In genomic region chr3:179898024-179898423, GRCh38 we compare ENCODE assay signal across 8 cellular contexts.
A peak's percentile ranks its signal among the peaks of the same experiment; 100 is the strongest.
DNase-seq lines count a peak whose midpoint lies in the region; ATAC-seq and TF ChIP-seq lines count a peak whose summit lies in the region.

No MANE protein-coding gene starts in this region.

- no peaks in the 10 kb centered on the region for H3K27me3 Mint-ChIP-seq in Calu3 (ENCODE audit: unreplicated experiment)
- peaks cover 29% of the 10 kb centered on the region for H3K27me3 Mint-ChIP-seq in activated CD8-positive, alpha-beta memory T cell treated with anti-CD3 and anti-CD28 coated beads, Interleukin-2, amount 10 ng/mL, durations not matched to agents 7 days and 5 days

- H3K27ac Mint-ChIP-seq in Calu3 (ENCODE audit: unreplicated experiment) = no peak overlapping the region
- no peak overlapping the region for H3K27ac Mint-ChIP-seq in activated CD8-positive, alpha-beta memory T cell treated with anti-CD3 and anti-CD28 coated beads, Interleukin-2, amount 10 ng/mL, durations not matched to agents 7 days and 5 days

- no peak for TF ChIP-seq CTCF in Calu3 (IDR thresholded peaks at IDR 0.05; ENCODE audit: unreplicated experiment)

- no TSS peak for BruUV-seq in Calu3 (replicated peaks; lab: Mats Ljungman, UMichigan)

- DNase-seq in Calu3 (peak; percentile 72), RPMI7951 (ENCODE audit: low read depth) (peak; percentile 59), foreskin melanocyte (peak; percentile 32), left colon (no peak)
- no peak for DNase-seq in activated CD4-positive, CD25-positive, alpha-beta regulatory T cell (lab: John Stamatoyannopoulos, UW)
- no peak for DNase-seq in activated CD8-positive, alpha-beta memory T cell treated with anti-CD3 and anti-CD28 coated beads, Interleukin-2, amount 10 ng/mL, durations not matched to agents 7 days and 5 days

- intact Hi-C loops in Calu3 (cut with micrococcal nuclease; ENCODE audit: unreplicated experiment) (no loop called here), left colon (cut with DNase I, micrococcal nuclease) (no loop called here)

- H3K9me3 Mint-ChIP-seq in Calu3 (ENCODE audit: low read depth, unreplicated experiment) = no peaks in the 10 kb centered on the region
- no peaks in the 10 kb centered on the region for H3K9me3 Mint-ChIP-seq in activated CD8-positive, alpha-beta memory T cell treated with anti-CD3 and anti-CD28 coated beads, Interleukin-2, amount 10 ng/mL, durations not matched to agents 7 days and 5 days (ENCODE audit: low read depth)

- ATAC-seq in GM19463 (IDR thresholded peaks at IDR 0.05; ENCODE audit: unreplicated experiment) (peak; percentile 86), HG03442 (IDR thresholded peaks at IDR 0.05; ENCODE audit: unreplicated experiment) (peak; percentile 97), left colon (no peak)
- ATAC-seq in activated CD8-positive, alpha-beta memory T cell treated with anti-CD3 and anti-CD28 coated beads, Interleukin-2, amount 10 ng/mL, durations not matched to agents 7 days and 5 days = no peak

- CTCF ChIA-PET in Calu3 (lab: Charles Lee) = interaction anchor here (0.7 kb wide), 1 partner anchor 87 kb away, joined by 3 read pairs; no protein-coding TSS in a partner anchor
- CTCF ChIA-PET in activated CD8-positive, alpha-beta memory T cell treated with anti-CD3 and anti-CD28 coated beads, Interleukin-2, amount 10 ng/mL, durations not matched to agents 7 days and 5 days (lab: Charles Lee) = no interaction called here

- H3K4me1 Mint-ChIP-seq in Calu3 (ENCODE audit: low read depth, unreplicated experiment) = no peaks in the 10 kb centered on the region
- H3K4me1 Mint-ChIP-seq in activated CD8-positive, alpha-beta memory T cell treated with anti-CD3 and anti-CD28 coated beads, Interleukin-2, amount 10 ng/mL, durations not matched to agents 7 days and 5 days = no peaks in the 10 kb centered on the region

- no peak overlapping the region for H3K4me3 Mint-ChIP-seq in Calu3 (ENCODE audit: low read depth, unreplicated experiment)
- H3K4me3 Mint-ChIP-seq in activated CD8-positive, alpha-beta memory T cell treated with anti-CD3 and anti-CD28 coated beads, Interleukin-2, amount 10 ng/mL, durations not matched to agents 7 days and 5 days = no peak overlapping the region

- no peaks in the 10 kb centered on the region for H3K36me3 Mint-ChIP-seq in Calu3 (ENCODE audit: insufficient read depth, unreplicated experiment)
- H3K36me3 Mint-ChIP-seq in activated CD8-positive, alpha-beta memory T cell treated with anti-CD3 and anti-CD28 coated beads, Interleukin-2, amount 10 ng/mL, durations not matched to agents 7 days and 5 days = no peaks in the 10 kb centered on the region

Comparison
In these comparisons a context has a peak if more than half of its experiments do, and no peak if none do; other contexts are left out.
1. DNase-seq: peak in Calu3 (single experiment), RPMI7951 (single experiment) and foreskin melanocyte (single experiment); none in left colon (0 of 2), activated CD4-positive, CD25-positive, alpha-beta regulatory T cell (0 of 4) and activated CD8-positive, alpha-beta memory T cell treated with anti-CD3 and anti-CD28 coated beads, Interleukin-2, amount 10 ng/mL, durations not matched to agents 7 days and 5 days (single experiment).
2. ATAC-seq: peak in GM19463 (single experiment) and HG03442 (single experiment); none in left colon (single experiment) and activated CD8-positive, alpha-beta memory T cell treated with anti-CD3 and anti-CD28 coated beads, Interleukin-2, amount 10 ng/mL, durations not matched to agents 7 days and 5 days (single experiment).